In genomic region chr14:52767058-52767833, GRCh38 we compare ENCODE assay signal across 1 cellular context.
TF ChIP-seq lines count a peak whose summit lies in the region.

No MANE protein-coding gene starts in this region.

TF ChIP-seq in HEK293, 187 proteins besides CTCF, POLR2A, EP300 and RAD21 (continued from another document):
- TF ChIP-seq, protein P1, sequence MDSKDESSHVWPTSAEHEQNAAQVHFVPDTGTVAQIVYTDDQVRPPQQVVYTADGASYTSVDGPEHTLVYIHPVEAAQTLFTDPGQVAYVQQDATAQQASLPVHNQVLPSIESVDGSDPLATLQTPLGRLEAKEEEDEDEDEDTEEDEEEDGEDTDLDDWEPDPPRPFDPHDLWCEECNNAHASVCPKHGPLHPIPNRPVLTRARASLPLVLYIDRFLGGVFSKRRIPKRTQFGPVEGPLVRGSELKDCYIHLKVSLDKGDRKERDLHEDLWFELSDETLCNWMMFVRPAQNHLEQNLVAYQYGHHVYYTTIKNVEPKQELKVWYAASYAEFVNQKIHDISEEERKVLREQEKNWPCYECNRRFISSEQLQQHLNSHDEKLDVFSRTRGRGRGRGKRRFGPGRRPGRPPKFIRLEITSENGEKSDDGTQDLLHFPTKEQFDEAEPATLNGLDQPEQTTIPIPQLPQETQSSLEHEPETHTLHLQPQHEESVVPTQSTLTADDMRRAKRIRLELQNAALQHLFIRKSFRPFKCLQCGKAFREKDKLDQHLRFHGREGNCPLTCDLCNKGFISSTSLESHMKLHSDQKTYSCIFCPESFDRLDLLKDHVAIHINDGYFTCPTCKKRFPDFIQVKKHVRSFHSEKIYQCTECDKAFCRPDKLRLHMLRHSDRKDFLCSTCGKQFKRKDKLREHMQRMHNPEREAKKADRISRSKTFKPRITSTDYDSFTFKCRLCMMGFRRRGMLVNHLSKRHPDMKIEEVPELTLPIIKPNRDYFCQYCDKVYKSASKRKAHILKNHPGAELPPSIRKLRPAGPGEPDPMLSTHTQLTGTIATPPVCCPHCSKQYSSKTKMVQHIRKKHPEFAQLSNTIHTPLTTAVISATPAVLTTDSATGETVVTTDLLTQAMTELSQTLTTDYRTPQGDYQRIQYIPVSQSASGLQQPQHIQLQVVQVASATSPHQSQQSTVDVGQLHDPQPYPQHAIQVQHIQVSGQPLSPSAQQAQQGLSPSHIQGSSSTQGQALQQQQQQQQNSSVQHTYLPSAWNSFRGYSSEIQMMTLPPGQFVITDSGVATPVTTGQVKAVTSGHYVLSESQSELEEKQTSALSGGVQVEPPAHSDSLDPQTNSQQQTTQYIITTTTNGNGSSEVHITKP (tag by site-specific recombination; IDR thresholded peaks at IDR 0.05) = peak; percentile 40; the same call in 1 of the 2 replicates
- TF ChIP-seq, protein P2, sequence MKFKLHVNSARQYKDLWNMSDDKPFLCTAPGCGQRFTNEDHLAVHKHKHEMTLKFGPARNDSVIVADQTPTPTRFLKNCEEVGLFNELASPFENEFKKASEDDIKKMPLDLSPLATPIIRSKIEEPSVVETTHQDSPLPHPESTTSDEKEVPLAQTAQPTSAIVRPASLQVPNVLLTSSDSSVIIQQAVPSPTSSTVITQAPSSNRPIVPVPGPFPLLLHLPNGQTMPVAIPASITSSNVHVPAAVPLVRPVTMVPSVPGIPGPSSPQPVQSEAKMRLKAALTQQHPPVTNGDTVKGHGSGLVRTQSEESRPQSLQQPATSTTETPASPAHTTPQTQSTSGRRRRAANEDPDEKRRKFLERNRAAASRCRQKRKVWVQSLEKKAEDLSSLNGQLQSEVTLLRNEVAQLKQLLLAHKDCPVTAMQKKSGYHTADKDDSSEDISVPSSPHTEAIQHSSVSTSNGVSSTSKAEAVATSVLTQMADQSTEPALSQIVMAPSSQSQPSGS (tag by site-specific recombination; IDR thresholded peaks at IDR 0.05; ENCODE audit: low read depth) = peak; percentile 36; the same call in 1 of the 2 replicates
- TF ChIP-seq ZNF629 (tag by site-specific recombination; IDR thresholded peaks at IDR 0.05) = peak; percentile 40; the same call in 1 of the 2 replicates
